Comparison of ENCODE assay signal across 23 cellular contexts in genomic region chr11:24521586-24521985, GRCh38. TPM values are rescaled to one million over a fixed set of nuclear protein-coding genes. Genes with fewer than 3 reads are reported as not detected.
"Had no signal": no experiment of that assay in that cellular context is flagged by ENCODE, and none has a peak within 500 bp of the region (broad histone marks: within the 10 kb centered on the region; RNA-seq: fewer than 3 reads in every experiment).

No MANE protein-coding gene starts in this region.

- H3K27me3 ChIP-seq: colonic mucosa, dorsolateral prefrontal cortex, esophagus muscularis mucosa, gastrocnemius medialis, heart right ventricle, left lung had no signal

- H3K4me1 ChIP-seq: colonic mucosa, esophagus muscularis mucosa, gastrocnemius medialis, heart right ventricle, left lung, lower lobe of right lung had no signal

- H3K27ac ChIP-seq: colonic mucosa, dorsolateral prefrontal cortex, esophagus muscularis mucosa, gastrocnemius medialis, heart right ventricle, left lung, lower lobe of right lung had no signal

- H3K9me3 Mint-ChIP-seq: mesothelial cell of epicardium had no signal

- H3K9me3 ChIP-seq: colonic mucosa, esophagus muscularis mucosa, gastrocnemius medialis, heart right ventricle, left lung, lower lobe of right lung, mucosa of descending colon had no signal

- H3K27ac Mint-ChIP-seq: mesothelial cell of epicardium had no signal

- H3K4me3 ChIP-seq: colonic mucosa, dorsolateral prefrontal cortex, esophagus muscularis mucosa, gastrocnemius medialis, heart right ventricle, left lung, lower lobe of right lung, mucosa of descending colon had no signal

- ATAC-seq: gastrocnemius medialis, heart right ventricle, left cardiac atrium, left lung, left ventricle myocardium superior, lower lobe of right lung, mucosa of descending colon had no signal

- H3K36me3 Mint-ChIP-seq: mesothelial cell of epicardium had no signal

- H3K36me3 ChIP-seq: colonic mucosa, esophagus muscularis mucosa, gastrocnemius medialis, heart right ventricle, left lung, lower lobe of right lung had no signal

- H3K4me3 Mint-ChIP-seq: mesothelial cell of epicardium had no signal

- DNase-seq: cerebellar nuclear complex; colonic mucosa; cortex of kidney; dermis blood vessel endothelial cell; dorsolateral prefrontal cortex; effector CD4-positive, alpha-beta T cell; effector memory CD4-positive, alpha-beta T cell; foreskin melanocyte; gastrocnemius medialis; glutamatergic neuron; head of caudate nucleus; heart right ventricle; hippocampal formation; left cardiac atrium; left lung; left ventricle myocardium superior; lower lobe of right lung; mesenchymal stem cell; mucosa of descending colon had no signal

RNA-seq across cellular contexts. Expression of gene LUZP2, which starts 24.7 kb away (rescaled TPM):
- total RNA-seq: dermis blood vessel endothelial cell, gastrocnemius medialis, left cardiac atrium, left ventricle myocardium superior, lower lobe of right lung, lung microvascular endothelial cell had no signal
- polyA plus RNA-seq: endothelial cell of umbilical vein had no signal
